Comparison of ENCODE assay signal across 8 cellular contexts in the genomic region with DNA sequence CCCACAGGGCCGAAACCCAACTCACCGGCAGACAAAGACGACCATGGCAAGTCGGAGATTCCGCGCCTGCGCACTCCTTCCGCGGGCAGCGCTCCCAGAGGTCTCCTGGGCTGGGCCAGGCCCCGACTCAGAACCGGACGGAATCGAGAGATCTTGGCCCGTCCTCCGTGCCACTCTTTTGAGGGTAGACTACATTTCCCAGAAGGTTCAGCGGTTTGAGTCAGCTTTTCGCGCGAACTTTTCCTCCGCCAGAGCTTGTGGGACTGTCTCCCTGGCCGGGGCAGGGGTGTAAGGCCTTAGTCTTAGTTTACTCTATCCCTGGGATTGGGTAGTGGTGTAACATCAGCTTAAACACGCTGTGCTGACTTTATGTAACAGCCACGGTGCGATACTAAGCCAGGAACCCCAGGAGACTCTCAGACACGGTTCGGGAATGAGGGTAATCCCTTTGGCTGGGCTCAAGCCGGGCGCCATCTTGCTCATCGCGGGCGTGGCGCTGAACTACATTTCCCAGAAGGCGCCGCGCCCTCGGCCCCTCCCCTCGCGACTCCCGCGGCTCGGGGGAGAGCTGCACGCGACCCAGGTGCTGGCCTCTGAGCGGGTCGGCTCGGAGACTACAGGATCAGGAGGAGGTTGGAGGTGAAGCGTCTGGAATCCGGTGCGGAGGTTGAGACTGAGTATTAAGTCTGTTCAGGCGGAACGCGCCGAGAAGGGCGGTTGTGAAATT. TPM values are rescaled to one million over a fixed set of nuclear protein-coding genes. Genes with fewer than 3 reads are reported as not detected.
A peak's percentile ranks its signal among the peaks of the same experiment; 100 is the strongest.
DNase-seq lines count a peak whose midpoint lies in the region; ATAC-seq and TF ChIP-seq lines count a peak whose summit lies in the region.

A gene (minus strand): TSS at position 78 of the 727 bp plus-strand sequence. CDS start 13,033 bp downstream, outside the sequence.

- POLR2A ChIA-PET in activated naive CD8-positive, alpha-beta T cell treated with anti-CD3 and anti-CD28 coated beads, Interleukin-2, amount 10 ng/mL, durations not matched to agents 7 days and 5 days (lab: Charles Lee): interaction anchor here (0.7 to 2.4 kb wide), 14 partner anchors 26 to 1252 kb away, joined by 3 to 28 read pairs (median 6); a partner anchor contains a TSS

- H3K4me2 ChIP-seq in osteoblast (ENCODE audit: insufficient read depth, low read length): peak within 1 kb of the TSS; percentile 96

- no peak for TF ChIP-seq CTCF in osteoblast (IDR thresholded peaks at IDR 0.05; ENCODE audit: extremely low read depth, low read depth, low read length)
- TF ChIP-seq CTCF in thoracic aorta (IDR thresholded peaks at IDR 0.05): no peak

- H3K4me3 ChIP-seq in GM08714 (ENCODE audit: low read length) (peak within 1 kb of the TSS; percentile 85), osteoblast (ENCODE audit: insufficient read depth, low read length) (peak within 1 kb of the TSS; percentile 90), thoracic aorta (peak within 1 kb of the TSS; percentile 83)

- H3K4me1 ChIP-seq in osteoblast (ENCODE audit: insufficient read depth, low read length) (peaks cover 15% of the 10 kb centered on the region), thoracic aorta (ENCODE audit: control insufficient read depth in 1 of 2, low read depth in 2 of 2) (peaks cover 11 to 16% of the 10 kb centered on the region in 2 donors)

- H3K79me2 ChIP-seq in osteoblast (ENCODE audit: insufficient read depth, low read length): peaks cover 45% of the 10 kb centered on the region

- H3K27ac Mint-ChIP-seq in activated naive CD8-positive, alpha-beta T cell treated with anti-CD3 and anti-CD28 coated beads, Interleukin-2, amount 10 ng/mL, durations not matched to agents 7 days and 5 days: peak within 1 kb of the TSS; percentile 99

- H3K36me3 Mint-ChIP-seq in activated naive CD8-positive, alpha-beta T cell treated with anti-CD3 and anti-CD28 coated beads, Interleukin-2, amount 10 ng/mL, durations not matched to agents 7 days and 5 days: peaks cover 42% of the 10 kb centered on the region

- peak within 1 kb of the TSS; percentile 99 for H3K4me3 Mint-ChIP-seq in activated naive CD8-positive, alpha-beta T cell treated with anti-CD3 and anti-CD28 coated beads, Interleukin-2, amount 10 ng/mL, durations not matched to agents 7 days and 5 days

- no peaks in the 10 kb centered on the region for H3K27me3 ChIP-seq in osteoblast (ENCODE audit: insufficient read depth, low read length)
- H3K27me3 ChIP-seq in thoracic aorta (replicated peaks; ENCODE audit: insufficient read depth): no peaks in the 10 kb centered on the region

- H3K9me3 ChIP-seq in osteoblast (ENCODE audit: low read depth, low read length): no peaks in the 10 kb centered on the region
- H3K9me3 ChIP-seq in thoracic aorta: peaks cover 34% of the 10 kb centered on the region

- peak; percentile 95 for DNase-seq in NCI-H1105 treated with DMSO at 0.1 percent for 48 hours (lab: John Stamatoyannopoulos, UW)
- peak; percentile 87 for DNase-seq in SKM-1 treated with dmso at 0.1 percent for 144 hours (lab: John Stamatoyannopoulos, UW; ENCODE audit: unreplicated experiment)
- DNase-seq in activated naive CD8-positive, alpha-beta T cell treated with anti-CD3 and anti-CD28 coated beads, Interleukin-2, amount 10 ng/mL, durations not matched to agents 7 days and 5 days: peak; percentile 94
- DNase-seq in head of caudate nucleus: peak; percentile 95 to 99 (median 98)
- peak; percentile 95 for DNase-seq in osteoblast (ENCODE audit: insufficient read length, low spot score, missing footprints)
- DNase-seq in thoracic aorta (ENCODE audit: low spot score): peak; percentile 88

- ATAC-seq in HG02610 (IDR thresholded peaks at IDR 0.05; ENCODE audit: unreplicated experiment) (peak; percentile 87), thoracic aorta (ENCODE audit: insufficient number of reproducible peaks, low FRiP score, low read depth) (peak; percentile 99)
- peak; percentile 88 for ATAC-seq in activated naive CD8-positive, alpha-beta T cell treated with anti-CD3 and anti-CD28 coated beads, Interleukin-2, amount 10 ng/mL, durations not matched to agents 7 days and 5 days (ENCODE audit: low read depth)

- H3K27ac ChIP-seq in osteoblast (ENCODE audit: low read depth, low read length) (peak within 1 kb of the TSS; percentile 72), thoracic aorta (peak within 1 kb of the TSS; percentile 79 to 83)

- H3K27me3 Mint-ChIP-seq in activated naive CD8-positive, alpha-beta T cell treated with anti-CD3 and anti-CD28 coated beads, Interleukin-2, amount 10 ng/mL, durations not matched to agents 7 days and 5 days: no peaks in the 10 kb centered on the region

- H2AFZ ChIP-seq in osteoblast (ENCODE audit: low read length): peak within 1 kb of the TSS; percentile 100

- peaks cover 28% of the 10 kb centered on the region for H3K9me3 Mint-ChIP-seq in activated naive CD8-positive, alpha-beta T cell treated with anti-CD3 and anti-CD28 coated beads, Interleukin-2, amount 10 ng/mL, durations not matched to agents 7 days and 5 days

- peaks cover 11% of the 10 kb centered on the region for H3K36me3 ChIP-seq in osteoblast (ENCODE audit: insufficient read depth, low read length)
- H3K36me3 ChIP-seq in thoracic aorta: peaks cover 12% of the 10 kb centered on the region

- intact Hi-C loops in head of caudate nucleus (cut with DNase I): loop anchor here (5.0 kb wide), 2 partner anchors 44 to 309 kb away; a partner anchor contains a TSS

- H3K4me1 Mint-ChIP-seq in activated naive CD8-positive, alpha-beta T cell treated with anti-CD3 and anti-CD28 coated beads, Interleukin-2, amount 10 ng/mL, durations not matched to agents 7 days and 5 days: peaks cover 16% of the 10 kb centered on the region

- H4K20me1 ChIP-seq in osteoblast (ENCODE audit: insufficient read depth, low read length): peaks cover 3% of the 10 kb centered on the region

RNA-seq across cellular contexts. Expression of the gene that starts here (rescaled TPM):
- 10 to 100 TPM; 12.9 to 16.3 TPM for total RNA-seq in activated naive CD8-positive, alpha-beta T cell treated with anti-CD3 and anti-CD28 coated beads, Interleukin-2, amount 10 ng/mL, durations not matched to agents 7 days and 5 days
- 15.6 and 35.4 TPM in 2 replicates for total RNA-seq in osteoblast
- total RNA-seq in thoracic aorta: 1 to 10 TPM; 6.9 to 9.7 TPM

Comparison
In these comparisons a context has a peak if more than half of its experiments do, and no peak if none do; other contexts are left out.
1. Peak in every context shown above with its lines: DNase-seq, ATAC-seq, H3K4me3 ChIP-seq and H3K27ac ChIP-seq.